ENCODE assay signal across 7 cellular contexts in genomic region chr16:85898521-85899442, GRCh38. TPM values are rescaled to one million over a fixed set of nuclear protein-coding genes. Genes with fewer than 3 reads are reported as not detected.
DNase-seq lines count a peak whose midpoint lies in the region; ATAC-seq and TF ChIP-seq lines count a peak whose summit lies in the region.

Gene IRF8, plus strand, starts transcription at chr16:85899162. Its CDS starts 3,854 bp downstream, at chr16:85903016.

- peak within 1 kb of the TSS; percentile 76 for H3K27ac Mint-ChIP-seq in activated CD4-positive, alpha-beta memory T cell treated with anti-CD3 and anti-CD28 coated beads for 36 hours

- H3K4me1 Mint-ChIP-seq in activated CD4-positive, alpha-beta memory T cell treated with anti-CD3 and anti-CD28 coated beads for 36 hours (ENCODE audit: low read depth): peaks cover 40% of the 10 kb centered on the region

- ATAC-seq in HG03442 (IDR thresholded peaks at IDR 0.05; ENCODE audit: unreplicated experiment): peak; percentile 37

- POLR2A ChIA-PET in activated CD4-positive, alpha-beta memory T cell treated with anti-CD3 and anti-CD28 coated beads for 36 hours (lab: Charles Lee): interaction anchor here (0.6 to 1.6 kb wide), 3 partner anchors 10 to 35 kb away, joined by 3 to 4 read pairs (median 3); no protein-coding TSS in a partner anchor

- H3K27me3 ChIP-seq in mononuclear cell (ENCODE audit: insufficient read depth, low read length): peaks cover 4% of the 10 kb centered on the region

- peaks cover 56% of the 10 kb centered on the region for H3K4me1 ChIP-seq in mononuclear cell (ENCODE audit: insufficient read depth, low read length)

- no peaks in the 10 kb centered on the region for H3K9me3 ChIP-seq in mononuclear cell (ENCODE audit: low read depth, low read length)

- H3K4me3 Mint-ChIP-seq in activated CD4-positive, alpha-beta memory T cell treated with anti-CD3 and anti-CD28 coated beads for 36 hours: peak within 1 kb of the TSS; percentile 82

- DNase-seq in activated CD4-positive, alpha-beta memory T cell treated with anti-CD3 and anti-CD28 coated beads for 36 hours: peak; percentile 80
- peak; percentile 88 for DNase-seq in ecto neural progenitor cell (ENCODE audit: low spot score)
- peak; percentile 34 to 48 for DNase-seq in stimulated activated CD8-positive, alpha-beta memory T cell treated with anti-CD3 and anti-CD28 coated beads, Interleukin-4, amount 100 ng/mL, for 1 hour (ENCODE audit: low read depth in 2 of 2, low spot score in 1 of 2)
- DNase-seq in kidney glomerular epithelial cell (lab: John Stamatoyannopoulos, UW): no peak

- peak; percentile 98 for TF ChIP-seq POLR2A in GM19099 (IDR thresholded peaks at IDR 0.05; ENCODE audit: extremely low read depth, insufficient read length, low read depth)

- peaks cover 28% of the 10 kb centered on the region for H3K27me3 Mint-ChIP-seq in activated CD4-positive, alpha-beta memory T cell treated with anti-CD3 and anti-CD28 coated beads for 36 hours

- intact Hi-C loops in activated CD4-positive, alpha-beta memory T cell treated with anti-CD3 and anti-CD28 coated beads for 36 hours (cut with micrococcal nuclease): loop anchor here (5.0 kb wide), 1 partner anchor 1711 kb away; the partner anchor contains the start of gene TAF1C

- H3K4me3 ChIP-seq in mononuclear cell (ENCODE audit: low read length): peak within 1 kb of the TSS; percentile 55

- CTCF ChIA-PET in activated CD4-positive, alpha-beta memory T cell treated with anti-CD3 and anti-CD28 coated beads for 36 hours (lab: Charles Lee): interaction anchor here (5.3 to 7.0 kb wide), 2 partner anchors 78 to 90 kb away, joined by 28 to 48 read pairs; no protein-coding TSS in a partner anchor

- peaks cover 19% of the 10 kb centered on the region for H3K36me3 Mint-ChIP-seq in activated CD4-positive, alpha-beta memory T cell treated with anti-CD3 and anti-CD28 coated beads for 36 hours

- H3K9me3 Mint-ChIP-seq in activated CD4-positive, alpha-beta memory T cell treated with anti-CD3 and anti-CD28 coated beads for 36 hours: no peaks in the 10 kb centered on the region

RNA-seq across cellular contexts. Expression of gene IRF8, which starts in this region (rescaled TPM):
- total RNA-seq in activated CD4-positive, alpha-beta memory T cell treated with anti-CD3 and anti-CD28 coated beads for 36 hours: 10 to 100 TPM; 41.7 to 43.1 TPM
- 94.9 TPM for total RNA-seq in mononuclear cell
